In genomic region chr7:131011976-131012375, GRCh38 we compare ENCODE assay signal across 9 cellular contexts.
DNase-seq lines count a peak whose midpoint lies in the region; ATAC-seq and TF ChIP-seq lines count a peak whose summit lies in the region.
"Had no signal": no experiment of that assay in that cellular context is flagged by ENCODE, and none has a peak within 500 bp of the region (broad histone marks: within the 10 kb centered on the region; RNA-seq: fewer than 3 reads in every experiment).

No MANE protein-coding gene starts in this region.

- peak overlapping the region; percentile 91 for H3K27ac Mint-ChIP-seq in activated T-helper 1 cell treated with anti-CD3 and anti-CD28 coated beads, Interleukin-12 subunit alpha, Interleukin-12 subunit beta, Interleukin-2, Interleukin-4 antibody, amounts not matched to agents 30 ng/mL and 10 ng/mL and 1 ng/mL, durations not matched to agents 14 hours and 24 hours and 36 hours

- H3K27ac ChIP-seq in gastroesophageal sphincter (peak overlapping the region; percentile 48 to 79 (median 76)), subcutaneous abdominal adipose tissue (ENCODE audit: low read depth, low read length) (peak overlapping the region; percentile 92)
- H3K27ac ChIP-seq: C4-2B had no signal

- peaks cover 49 to 100% (median 56%) of the 10 kb centered on the region in 3 donors for H3K4me1 ChIP-seq in gastroesophageal sphincter
- peaks cover 13 to 73% (median 68%) of the 10 kb centered on the region in 5 donors for H3K4me1 ChIP-seq in subcutaneous abdominal adipose tissue (ENCODE audit: control insufficient read depth in 5 of 5, insufficient read depth in 5 of 5, low read length in 5 of 5)

- no peak for TF ChIP-seq POLR2A in gastroesophageal sphincter (IDR thresholded peaks at IDR 0.05)

- peak overlapping the region in 2 of 5 donors; percentile 59 to 61 for H3K9ac ChIP-seq in subcutaneous abdominal adipose tissue (ENCODE audit: low read length in 5 of 5)

- H3K9me3 ChIP-seq in gastroesophageal sphincter (no peaks in the 10 kb centered on the region), subcutaneous abdominal adipose tissue (ENCODE audit: control insufficient read depth in 5 of 5, low read length in 5 of 5) (no peaks in the 10 kb centered on the region)

- no peaks in the 10 kb centered on the region for H3K36me3 ChIP-seq in gastroesophageal sphincter
- peaks cover 0 to 3% (median 0%) of the 10 kb centered on the region in 5 donors for H3K36me3 ChIP-seq in subcutaneous abdominal adipose tissue (ENCODE audit: control insufficient read depth in 5 of 5, insufficient read depth in 5 of 5, low read length in 5 of 5)

- no peaks in the 10 kb centered on the region for H3K9me3 Mint-ChIP-seq in activated T-helper 1 cell treated with anti-CD3 and anti-CD28 coated beads, Interleukin-12 subunit alpha, Interleukin-12 subunit beta, Interleukin-2, Interleukin-4 antibody, amounts not matched to agents 30 ng/mL and 10 ng/mL and 1 ng/mL, durations not matched to agents 14 hours and 24 hours and 36 hours

- H3K4me3 Mint-ChIP-seq in activated T-helper 1 cell treated with anti-CD3 and anti-CD28 coated beads, Interleukin-12 subunit alpha, Interleukin-12 subunit beta, Interleukin-2, Interleukin-4 antibody, amounts not matched to agents 30 ng/mL and 10 ng/mL and 1 ng/mL, durations not matched to agents 14 hours and 24 hours and 36 hours = peak overlapping the region; percentile 73

- peak in 1 of 4 experiments; percentile 19 for TF ChIP-seq CTCF in gastroesophageal sphincter (IDR thresholded peaks at IDR 0.05)

- no peaks in the 10 kb centered on the region for H3K27me3 ChIP-seq in gastroesophageal sphincter
- no peaks in the 10 kb centered on the region for H3K27me3 ChIP-seq in subcutaneous abdominal adipose tissue (ENCODE audit: control insufficient read depth in 5 of 5, insufficient read depth in 4 of 5, low read length in 5 of 5)

- H3K4me3 ChIP-seq in gastroesophageal sphincter (no peak overlapping the region), subcutaneous abdominal adipose tissue (ENCODE audit: low read depth in 1 of 5, low read length in 5 of 5) (peak overlapping the region in 1 of 5 donors; percentile 28)

- DNase-seq in NOMO-1 treated with DMSO at 0.1 percent for 48 hours (lab: John Stamatoyannopoulos, UW; ENCODE audit: unreplicated experiment) = peak; percentile 8
- no peak for DNase-seq in NOMO-1 (lab: John Stamatoyannopoulos, UW; ENCODE audit: unreplicated experiment in 2 of 2)
- no peak for DNase-seq in activated T-helper 1 cell treated with anti-CD3 and anti-CD28 coated beads, Interleukin-12 subunit alpha, Interleukin-12 subunit beta, Interleukin-2, Interleukin-4 antibody, amounts not matched to agents 30 ng/mL and 10 ng/mL and 1 ng/mL, durations not matched to agents 14 hours and 24 hours and 36 hours (ENCODE audit: low spot score)
- no peak for DNase-seq in activated gamma-delta T cell treated with Interleukin-2 at 50 U/mL for 16 hours
- no peak for DNase-seq in iPS-NIHi7 (ENCODE audit: extremely low spot score)

- H3K36me3 Mint-ChIP-seq in activated T-helper 1 cell treated with anti-CD3 and anti-CD28 coated beads, Interleukin-12 subunit alpha, Interleukin-12 subunit beta, Interleukin-2, Interleukin-4 antibody, amounts not matched to agents 30 ng/mL and 10 ng/mL and 1 ng/mL, durations not matched to agents 14 hours and 24 hours and 36 hours (ENCODE audit: low read depth) = peaks cover 3% of the 10 kb centered on the region

- H3K27me3 Mint-ChIP-seq in activated T-helper 1 cell treated with anti-CD3 and anti-CD28 coated beads, Interleukin-12 subunit alpha, Interleukin-12 subunit beta, Interleukin-2, Interleukin-4 antibody, amounts not matched to agents 30 ng/mL and 10 ng/mL and 1 ng/mL, durations not matched to agents 14 hours and 24 hours and 36 hours (ENCODE audit: insufficient read depth) = no peaks in the 10 kb centered on the region

- 5 to 16% methylated on average over 4 of the region's 4 CpGs for WGBS in gastroesophageal sphincter (ENCODE audit: low coverage in 1 of 2), 2 donors

- peaks cover 74% of the 10 kb centered on the region for H3K4me1 Mint-ChIP-seq in activated T-helper 1 cell treated with anti-CD3 and anti-CD28 coated beads, Interleukin-12 subunit alpha, Interleukin-12 subunit beta, Interleukin-2, Interleukin-4 antibody, amounts not matched to agents 30 ng/mL and 10 ng/mL and 1 ng/mL, durations not matched to agents 14 hours and 24 hours and 36 hours (ENCODE audit: low read depth)

- TF ChIP-seq EP300 in gastroesophageal sphincter (IDR thresholded peaks at IDR 0.05) = no peak

- intact Hi-C loops in activated T-helper 1 cell treated with anti-CD3 and anti-CD28 coated beads, Interleukin-12 subunit alpha, Interleukin-12 subunit beta, Interleukin-2, Interleukin-4 antibody, amounts not matched to agents 30 ng/mL and 10 ng/mL and 1 ng/mL, durations not matched to agents 14 hours and 24 hours and 36 hours (cut with micrococcal nuclease) = loop anchor here (1.0 to 5.0 kb wide), 11 partner anchors 9 to 1060 kb away; partner anchors contain the start of gene UBE2H

- ATAC-seq in gastroesophageal sphincter (peak; percentile 83), GM19452 (IDR thresholded peaks at IDR 0.05; ENCODE audit: unreplicated experiment) (no peak)
